Comparison of ENCODE assay signal across 2 cellular contexts in the genomic region with DNA sequence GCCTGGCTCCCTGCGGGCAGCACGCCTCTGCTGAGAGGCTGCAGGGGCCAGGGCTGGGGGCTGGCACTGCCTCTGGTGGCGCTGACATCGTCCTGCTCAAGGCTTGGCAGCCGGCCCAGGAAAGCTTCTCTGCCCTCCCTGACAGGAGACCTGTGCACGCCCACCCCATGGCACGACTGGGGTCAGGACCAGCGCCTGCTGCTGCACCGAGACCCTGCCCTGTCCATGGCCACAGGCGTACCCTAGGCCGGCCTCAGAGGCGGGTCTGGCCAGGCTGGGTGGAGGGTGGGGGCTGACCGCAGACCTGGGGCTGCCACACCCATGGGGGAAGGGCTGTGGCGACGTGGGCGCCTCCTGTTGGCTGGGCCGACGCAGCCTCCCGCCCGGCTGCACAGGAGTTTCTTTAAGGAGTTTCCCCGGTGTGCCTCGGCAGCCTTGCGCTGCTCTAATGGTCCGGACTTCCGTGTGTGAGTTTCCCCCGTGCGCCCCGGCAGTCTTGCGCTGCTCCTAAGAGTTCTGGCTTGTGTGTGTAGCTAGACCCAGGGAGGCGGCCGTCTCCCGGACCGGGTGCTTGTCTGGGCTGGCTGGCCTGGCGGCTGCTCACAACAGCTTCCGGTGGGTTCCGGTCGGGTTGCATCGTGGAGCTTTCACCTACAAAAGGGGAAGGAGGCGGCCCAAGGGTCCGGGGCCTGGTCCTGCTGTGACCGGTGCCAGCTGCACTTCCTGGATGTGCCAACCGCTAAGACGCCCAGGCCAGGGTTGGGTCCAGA.
TF ChIP-seq lines count a peak whose summit lies in the region.

No MANE protein-coding gene starts in this region.

TF ChIP-seq in IMR-90, 13 proteins besides CTCF, POLR2A, EP300 and RAD21:
- TF ChIP-seq BHLHE40 (IDR thresholded peaks at IDR 0.05; ENCODE audit: low read depth, low read length) (no peak), CHD1 (IDR thresholded peaks at IDR 0.05; ENCODE audit: low read depth, low read length) (no peak), RCOR1 (IDR thresholded peaks at IDR 0.05; ENCODE audit: insufficient replicate concordance, low read length) (no peak), MAFK (IDR thresholded peaks at IDR 0.05; ENCODE audit: low read depth, low read length) (no peak), SMC3 (IDR thresholded peaks at IDR 0.05; ENCODE audit: low read depth, low read length) (no peak), FOS (IDR thresholded peaks at IDR 0.05; ENCODE audit: low read depth, low read length) (no peak), MAZ (IDR thresholded peaks at IDR 0.05; ENCODE audit: borderline replicate concordance, low read depth, low read length) (no peak), MXI1 (IDR thresholded peaks at IDR 0.05; ENCODE audit: borderline replicate concordance, low read depth, low read length) (no peak), USF2 (IDR thresholded peaks at IDR 0.05; ENCODE audit: low read depth, low read length) (no peak)
- TF ChIP-seq, protein P1, sequence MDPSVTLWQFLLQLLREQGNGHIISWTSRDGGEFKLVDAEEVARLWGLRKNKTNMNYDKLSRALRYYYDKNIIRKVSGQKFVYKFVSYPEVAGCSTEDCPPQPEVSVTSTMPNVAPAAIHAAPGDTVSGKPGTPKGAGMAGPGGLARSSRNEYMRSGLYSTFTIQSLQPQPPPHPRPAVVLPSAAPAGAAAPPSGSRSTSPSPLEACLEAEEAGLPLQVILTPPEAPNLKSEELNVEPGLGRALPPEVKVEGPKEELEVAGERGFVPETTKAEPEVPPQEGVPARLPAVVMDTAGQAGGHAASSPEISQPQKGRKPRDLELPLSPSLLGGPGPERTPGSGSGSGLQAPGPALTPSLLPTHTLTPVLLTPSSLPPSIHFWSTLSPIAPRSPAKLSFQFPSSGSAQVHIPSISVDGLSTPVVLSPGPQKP (IDR thresholded peaks at IDR 0.05; ENCODE audit: borderline replicate concordance, low read depth, low read length) = no peak
TF ChIP-seq in IMR-90: peak in this region for 0.

TF ChIP-seq in GM12878, 131 proteins besides CTCF, POLR2A, EP300 and RAD21 (continues in another document):
- TF ChIP-seq, protein P2, sequence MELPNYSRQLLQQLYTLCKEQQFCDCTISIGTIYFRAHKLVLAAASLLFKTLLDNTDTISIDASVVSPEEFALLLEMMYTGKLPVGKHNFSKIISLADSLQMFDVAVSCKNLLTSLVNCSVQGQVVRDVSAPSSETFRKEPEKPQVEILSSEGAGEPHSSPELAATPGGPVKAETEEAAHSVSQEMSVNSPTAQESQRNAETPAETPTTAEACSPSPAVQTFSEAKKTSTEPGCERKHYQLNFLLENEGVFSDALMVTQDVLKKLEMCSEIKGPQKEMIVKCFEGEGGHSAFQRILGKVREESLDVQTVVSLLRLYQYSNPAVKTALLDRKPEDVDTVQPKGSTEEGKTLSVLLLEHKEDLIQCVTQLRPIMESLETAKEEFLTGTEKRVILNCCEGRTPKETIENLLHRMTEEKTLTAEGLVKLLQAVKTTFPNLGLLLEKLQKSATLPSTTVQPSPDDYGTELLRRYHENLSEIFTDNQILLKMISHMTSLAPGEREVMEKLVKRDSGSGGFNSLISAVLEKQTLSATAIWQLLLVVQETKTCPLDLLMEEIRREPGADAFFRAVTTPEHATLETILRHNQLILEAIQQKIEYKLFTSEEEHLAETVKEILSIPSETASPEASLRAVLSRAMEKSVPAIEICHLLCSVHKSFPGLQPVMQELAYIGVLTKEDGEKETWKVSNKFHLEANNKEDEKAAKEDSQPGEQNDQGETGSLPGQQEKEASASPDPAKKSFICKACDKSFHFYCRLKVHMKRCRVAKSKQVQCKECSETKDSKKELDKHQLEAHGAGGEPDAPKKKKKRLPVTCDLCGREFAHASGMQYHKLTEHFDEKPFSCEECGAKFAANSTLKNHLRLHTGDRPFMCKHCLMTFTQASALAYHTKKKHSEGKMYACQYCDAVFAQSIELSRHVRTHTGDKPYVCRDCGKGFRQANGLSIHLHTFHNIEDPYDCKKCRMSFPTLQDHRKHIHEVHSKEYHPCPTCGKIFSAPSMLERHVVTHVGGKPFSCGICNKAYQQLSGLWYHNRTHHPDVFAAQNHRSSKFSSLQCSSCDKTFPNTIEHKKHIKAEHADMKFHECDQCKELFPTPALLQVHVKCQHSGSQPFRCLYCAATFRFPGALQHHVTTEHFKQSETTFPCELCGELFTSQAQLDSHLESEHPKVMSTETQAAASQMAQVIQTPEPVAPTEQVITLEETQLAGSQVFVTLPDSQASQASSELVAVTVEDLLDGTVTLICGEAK (IDR thresholded peaks at IDR 0.05; ENCODE audit: borderline replicate concordance) = peak; percentile 81
- TF ChIP-seq ZNF687 (IDR thresholded peaks at IDR 0.05) = 0 out of 2 replicates have a peak, but pooled peaks have one; percentile 69
- no peak for TF ChIP-seq PAX8 (IDR thresholded peaks at IDR 0.05)
- TF ChIP-seq NR2F1 (conservative IDR thresholded peaks at IDR 0.05) = peak; percentile 50; the same call in 1 of the 2 replicates
- TF ChIP-seq, protein P1 (IDR thresholded peaks at IDR 0.05; ENCODE audit: low read depth, low read length) = no peak; the same call in 1 of the 2 replicates
- peak; percentile 75 for TF ChIP-seq MXI1 (IDR thresholded peaks at IDR 0.05; ENCODE audit: low read depth, low read length)
- 0 out of 2 replicates have a peak, but pooled peaks have one; percentile 73 for TF ChIP-seq NBN (IDR thresholded peaks at IDR 0.05)
- no peak for TF ChIP-seq BMI1 (IDR thresholded peaks at IDR 0.05; ENCODE audit: borderline replicate concordance)
- TF ChIP-seq, protein P3, sequence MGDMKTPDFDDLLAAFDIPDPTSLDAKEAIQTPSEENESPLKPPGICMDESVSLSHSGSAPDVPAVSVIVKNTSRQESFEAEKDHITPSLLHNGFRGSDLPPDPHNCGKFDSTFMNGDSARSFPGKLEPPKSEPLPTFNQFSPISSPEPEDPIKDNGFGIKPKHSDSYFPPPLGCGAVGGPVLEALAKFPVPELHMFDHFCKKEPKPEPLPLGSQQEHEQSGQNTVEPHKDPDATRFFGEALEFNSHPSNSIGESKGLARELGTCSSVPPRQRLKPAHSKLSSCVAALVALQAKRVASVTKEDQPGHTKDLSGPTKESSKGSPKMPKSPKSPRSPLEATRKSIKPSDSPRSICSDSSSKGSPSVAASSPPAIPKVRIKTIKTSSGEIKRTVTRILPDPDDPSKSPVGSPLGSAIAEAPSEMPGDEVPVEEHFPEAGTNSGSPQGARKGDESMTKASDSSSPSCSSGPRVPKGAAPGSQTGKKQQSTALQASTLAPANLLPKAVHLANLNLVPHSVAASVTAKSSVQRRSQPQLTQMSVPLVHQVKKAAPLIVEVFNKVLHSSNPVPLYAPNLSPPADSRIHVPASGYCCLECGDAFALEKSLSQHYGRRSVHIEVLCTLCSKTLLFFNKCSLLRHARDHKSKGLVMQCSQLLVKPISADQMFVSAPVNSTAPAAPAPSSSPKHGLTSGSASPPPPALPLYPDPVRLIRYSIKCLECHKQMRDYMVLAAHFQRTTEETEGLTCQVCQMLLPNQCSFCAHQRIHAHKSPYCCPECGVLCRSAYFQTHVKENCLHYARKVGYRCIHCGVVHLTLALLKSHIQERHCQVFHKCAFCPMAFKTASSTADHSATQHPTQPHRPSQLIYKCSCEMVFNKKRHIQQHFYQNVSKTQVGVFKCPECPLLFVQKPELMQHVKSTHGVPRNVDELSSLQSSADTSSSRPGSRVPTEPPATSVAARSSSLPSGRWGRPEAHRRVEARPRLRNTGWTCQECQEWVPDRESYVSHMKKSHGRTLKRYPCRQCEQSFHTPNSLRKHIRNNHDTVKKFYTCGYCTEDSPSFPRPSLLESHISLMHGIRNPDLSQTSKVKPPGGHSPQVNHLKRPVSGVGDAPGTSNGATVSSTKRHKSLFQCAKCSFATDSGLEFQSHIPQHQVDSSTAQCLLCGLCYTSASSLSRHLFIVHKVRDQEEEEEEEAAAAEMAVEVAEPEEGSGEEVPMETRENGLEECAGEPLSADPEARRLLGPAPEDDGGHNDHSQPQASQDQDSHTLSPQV (IDR thresholded peaks at IDR 0.05) = no peak
- no peak for TF ChIP-seq PML (IDR thresholded peaks at IDR 0.05; ENCODE audit: low read length)
- no peak for TF ChIP-seq E2F4 (IDR thresholded peaks at IDR 0.05; ENCODE audit: low read depth, low read length)
- TF ChIP-seq MYC (IDR thresholded peaks at IDR 0.05; ENCODE audit: insufficient read depth, insufficient read length, insufficient replicate concordance, low read length, severe bottlenecking) = peak; percentile 30
- TF ChIP-seq SMAD1 (IDR thresholded peaks at IDR 0.05; ENCODE audit: low read depth, partially characterized antibody) = no peak
- peak; percentile 31; the same call in 1 of the 2 replicates for TF ChIP-seq PAX5 (IDR thresholded peaks at IDR 0.05; ENCODE audit: borderline replicate concordance, low read depth, low read length)
- peak; percentile 62 for TF ChIP-seq EED (IDR thresholded peaks at IDR 0.05; ENCODE audit: low read depth)
- peak; percentile 60; the same call in 1 of the 2 replicates for TF ChIP-seq POLR2AphosphoS2 (IDR thresholded peaks at IDR 0.05; ENCODE audit: low read depth, low read length)
- TF ChIP-seq CBFB (IDR thresholded peaks at IDR 0.05; ENCODE audit: low read depth) = peak; percentile 90
- TF ChIP-seq SMC3 (IDR thresholded peaks at IDR 0.05; ENCODE audit: borderline replicate concordance, low read length) = no peak
- TF ChIP-seq POU2F2 (IDR thresholded peaks at IDR 0.05; ENCODE audit: borderline replicate concordance, low read depth, low read length) = peak; percentile 60; the same call in 2 of the 3 replicates
- TF ChIP-seq, protein P4, sequence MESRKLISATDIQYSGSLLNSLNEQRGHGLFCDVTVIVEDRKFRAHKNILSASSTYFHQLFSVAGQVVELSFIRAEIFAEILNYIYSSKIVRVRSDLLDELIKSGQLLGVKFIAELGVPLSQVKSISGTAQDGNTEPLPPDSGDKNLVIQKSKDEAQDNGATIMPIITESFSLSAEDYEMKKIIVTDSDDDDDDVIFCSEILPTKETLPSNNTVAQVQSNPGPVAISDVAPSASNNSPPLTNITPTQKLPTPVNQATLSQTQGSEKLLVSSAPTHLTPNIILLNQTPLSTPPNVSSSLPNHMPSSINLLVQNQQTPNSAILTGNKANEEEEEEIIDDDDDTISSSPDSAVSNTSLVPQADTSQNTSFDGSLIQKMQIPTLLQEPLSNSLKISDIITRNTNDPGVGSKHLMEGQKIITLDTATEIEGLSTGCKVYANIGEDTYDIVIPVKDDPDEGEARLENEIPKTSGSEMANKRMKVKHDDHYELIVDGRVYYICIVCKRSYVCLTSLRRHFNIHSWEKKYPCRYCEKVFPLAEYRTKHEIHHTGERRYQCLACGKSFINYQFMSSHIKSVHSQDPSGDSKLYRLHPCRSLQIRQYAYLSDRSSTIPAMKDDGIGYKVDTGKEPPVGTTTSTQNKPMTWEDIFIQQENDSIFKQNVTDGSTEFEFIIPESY (IDR thresholded peaks at IDR 0.05) = no peak
- peak; percentile 50; the same call in 1 of the 2 replicates for TF ChIP-seq SPI1 (IDR thresholded peaks at IDR 0.05; ENCODE audit: borderline replicate concordance, insufficient read depth, low read depth, low read length)
- no peak for TF ChIP-seq FOXM1 (IDR thresholded peaks at IDR 0.05; ENCODE audit: low read depth, low read length)
- TF ChIP-seq HCFC1 (IDR thresholded peaks at IDR 0.05; ENCODE audit: low read length) = no peak; the same call in 1 of the 2 replicates
- TF ChIP-seq SRF (IDR thresholded peaks at IDR 0.05; ENCODE audit: low read depth in 2 of 2, low read length in 2 of 2) = peak; percentile 68 to 83
- no peak for TF ChIP-seq SUZ12 (IDR thresholded peaks at IDR 0.05; ENCODE audit: unreplicated experiment)
- no peak for TF ChIP-seq SIX5 (IDR thresholded peaks at IDR 0.05; ENCODE audit: low read depth, low read length, severe bottlenecking)
- no peak for TF ChIP-seq KAT2A (conservative IDR thresholded peaks at IDR 0.05; ENCODE audit: control insufficient read depth, low read depth, low read length)
- no peak for TF ChIP-seq ETV6 (conservative IDR thresholded peaks at IDR 0.05 in 1 of 2, IDR thresholded peaks at IDR 0.05 in 1 of 2; ENCODE audit: borderline replicate concordance in 1 of 2, low read depth in 1 of 2)
